Comparison of ENCODE assay signal across 19 cellular contexts in genomic region chr2:217219141-217219505, GRCh38.
A peak's percentile ranks its signal among the peaks of the same experiment; 100 is the strongest.
DNase-seq lines count a peak whose midpoint lies in the region; ATAC-seq, FAIRE-seq and TF ChIP-seq lines count a peak whose summit lies in the region.
"Had no signal": no experiment of that assay in that cellular context is flagged by ENCODE, and none has a peak within 500 bp of the region (broad histone marks: within the 10 kb centered on the region; RNA-seq: fewer than 3 reads in every experiment).

No MANE protein-coding gene starts in this region.

- peak overlapping the region in 1 of 2 donors; percentile 80 for H3K4me3 Mint-ChIP-seq in CD14-positive monocyte
- H3K4me3 Mint-ChIP-seq in activated T-helper 17 cell treated with anti-CD3 and anti-CD28 coated beads, Interleukin-2, amount 50 U/mL, for 72 hours: no peak overlapping the region

- H4K20me1 ChIP-seq in IMR-90 (ENCODE audit: insufficient read depth, low read length) (no peaks in the 10 kb centered on the region), GM12878 (ENCODE audit: control insufficient read depth, insufficient read depth) (no peaks in the 10 kb centered on the region)

- peak overlapping the region; percentile 52 for H2AFZ ChIP-seq in IMR-90 (replicated peaks; ENCODE audit: low read length, poor library complexity)
- no peak overlapping the region for H2AFZ ChIP-seq in GM12878 (ENCODE audit: control insufficient read depth, low read depth, low read length)

- H4K91ac ChIP-seq in IMR-90 (ENCODE audit: insufficient read depth, low read depth, low read length): peak overlapping the region; percentile 96

- BruUV-seq in IMR-90 (replicated peaks; lab: Mats Ljungman, UMichigan) (no TSS peak), GM12878 (replicated peaks; lab: Mats Ljungman, UMichigan) (no TSS peak)

- TF ChIP-seq CTCF in AG10803 (conservative IDR thresholded peaks at IDR 0.05; ENCODE audit: low read length) (no peak), CD14-positive monocyte (IDR thresholded peaks at IDR 0.05) (no peak), IMR-90 (conservative IDR thresholded peaks at IDR 0.05; ENCODE audit: low read depth, low read length) (no peak), GM12878 (IDR thresholded peaks at IDR 0.05 in 2 of 3, conservative IDR thresholded peaks at IDR 0.05 in 1 of 3; ENCODE audit: control insufficient read depth in 2 of 3, extremely low read depth in 1 of 3, insufficient read depth in 1 of 3, low read depth in 3 of 3, low read length in 3 of 3) (no peak)

- H2AK5ac ChIP-seq in IMR-90 (ENCODE audit: low read depth, low read length): peak overlapping the region; percentile 92

- TF ChIP-seq RAD21 in IMR-90 (IDR thresholded peaks at IDR 0.05; ENCODE audit: low read length) (no peak), GM12878 (IDR thresholded peaks at IDR 0.05; ENCODE audit: insufficient read depth, low read depth, low read length) (no peak)

- H3K4me1 ChIP-seq in IMR-90 (ENCODE audit: control insufficient read depth, insufficient read depth, low read length) (peaks cover 31% of the 10 kb centered on the region), GM12878 (ENCODE audit: control insufficient read depth, insufficient read depth, low read length) (peaks cover 59% of the 10 kb centered on the region)
- H3K4me1 ChIP-seq: Caco-2 had no signal

- peak overlapping the region; percentile 96 for H3K4ac ChIP-seq in IMR-90 (ENCODE audit: low read depth, low read length)

- DNase-seq in AG10803 (ENCODE audit: low read depth): peak; percentile 35
- DNase-seq in CD14-positive monocyte (ENCODE audit: low spot score): no peak
- DNase-seq in IMR-90: peak; percentile 28
- DNase-seq in GM12878 (ENCODE audit: low read depth, low spot score): no peak
- DNase-seq in A172 (ENCODE audit: low spot score): no peak
- DNase-seq in NK-92 (lab: John Stamatoyannopoulos, UW; ENCODE audit: unreplicated experiment): no peak
- no peak for DNase-seq in stimulated activated CD4-positive, alpha-beta T cell treated with anti-CD3 and anti-CD28 coated beads, Interleukin-4, amount 100 ng/mL, for 1 hour
- DNase-seq: Caco-2, DMS153, H7, NCI-H1694 treated with DMSO at 0.1 percent for 48 hours, NCI-H2107, NCI-H510A, NCI-H748 treated with DMSO at 0.1 percent for 48 hours, SHP77 had no signal

- RAD21 ChIA-PET in GM12878 (lab: Charles Lee; ENCODE audit: unreplicated experiment): no interaction called here

- CTCF ChIA-PET in IMR-90 (lab: Yijun Ruan, JAX) (interaction anchor here (0.8 to 1.3 kb wide), 4 partner anchors 13 to 494 kb away, joined by 3 read pairs; no protein-coding TSS in a partner anchor), GM12878 (lab: Yijun Ruan, JAX) (no interaction called here)

- H4K5ac ChIP-seq in IMR-90 (ENCODE audit: low read depth, low read length): peak overlapping the region; percentile 99

- H2BK120ac ChIP-seq in IMR-90 (ENCODE audit: low read depth, low read length): peak overlapping the region; percentile 100

- H3K18ac ChIP-seq in IMR-90 (ENCODE audit: low read depth, low read length): peak overlapping the region; percentile 99

- H3K79me2 ChIP-seq in GM12878 (ENCODE audit: control insufficient read depth, insufficient read depth, low read length): no peaks in the 10 kb centered on the region

- peak overlapping the region; percentile 94 for H2BK15ac ChIP-seq in IMR-90 (ENCODE audit: low read depth, low read length)

- H3K27ac Mint-ChIP-seq in CD14-positive monocyte: peak overlapping the region in 5 of 7 donors; percentile 25 to 69 (median 59)
- H3K27ac Mint-ChIP-seq in activated T-helper 17 cell treated with anti-CD3 and anti-CD28 coated beads, Interleukin-2, amount 50 U/mL, for 72 hours: no peak overlapping the region

- H3K9me3 ChIP-seq in IMR-90 (ENCODE audit: control insufficient read depth, insufficient read depth, low read length) (no peaks in the 10 kb centered on the region), GM12878 (replicated peaks; ENCODE audit: control insufficient read depth, insufficient read depth, low read length) (peaks cover 2% of the 10 kb centered on the region; the same call in 2 of the 3 replicates)
- H3K9me3 ChIP-seq: Caco-2 had no signal

- H3K27ac ChIP-seq in IMR-90 (ENCODE audit: insufficient read depth, low read length) (peak overlapping the region; percentile 54), GM12878 (ENCODE audit: control insufficient read depth, insufficient read depth) (peak overlapping the region; percentile 78)
- H3K27ac ChIP-seq: HL-60 had no signal

- H3K4me1 Mint-ChIP-seq in CD14-positive monocyte: peaks cover 69% of the 10 kb centered on the region
- peaks cover 12% of the 10 kb centered on the region for H3K4me1 Mint-ChIP-seq in activated T-helper 17 cell treated with anti-CD3 and anti-CD28 coated beads, Interleukin-2, amount 50 U/mL, for 72 hours

- H3K36me3 Mint-ChIP-seq in CD14-positive monocyte: peaks cover 12 to 21% of the 10 kb centered on the region in 2 donors
- no peaks in the 10 kb centered on the region for H3K36me3 Mint-ChIP-seq in activated T-helper 17 cell treated with anti-CD3 and anti-CD28 coated beads, Interleukin-2, amount 50 U/mL, for 72 hours (ENCODE audit: low read depth)
- H3K36me3 Mint-ChIP-seq: IgD-negative memory B cell had no signal

- H3K56ac ChIP-seq in IMR-90 (ENCODE audit: extremely low read depth, insufficient read depth, low read length): no peak overlapping the region; the same call in 1 of the 2 replicates

- no peak overlapping the region for H3K4me2 ChIP-seq in IMR-90 (ENCODE audit: low read depth, low read length)
- H3K4me2 ChIP-seq in GM12878 (ENCODE audit: control insufficient read depth, insufficient read depth): peak overlapping the region; percentile 36

- peaks cover 65 to 76% (median 67%) of the 10 kb centered on the region in 3 donors for H3K27me3 Mint-ChIP-seq in CD14-positive monocyte (ENCODE audit: low read depth in 3 of 3)
- H3K27me3 Mint-ChIP-seq in activated T-helper 17 cell treated with anti-CD3 and anti-CD28 coated beads, Interleukin-2, amount 50 U/mL, for 72 hours: peaks cover 5% of the 10 kb centered on the region

- ATAC-seq in IMR-90 (ENCODE audit: low read depth): no peak
- ATAC-seq in GM12878: no peak
- no peak for ATAC-seq in activated T-helper 17 cell treated with anti-CD3 and anti-CD28 coated beads, Interleukin-2, amount 50 U/mL, for 72 hours (replicated peaks)

- TF ChIP-seq POLR2A in IMR-90 (IDR thresholded peaks at IDR 0.05; ENCODE audit: low read depth, low read length) (no peak), GM12878 (IDR thresholded peaks at IDR 0.05; ENCODE audit: low read depth, low read length) (no peak)

- no peak overlapping the region for H2AK9ac ChIP-seq in IMR-90 (replicated peaks; ENCODE audit: low read depth, low read length, poor library complexity)

- H3K14ac ChIP-seq in IMR-90 (replicated peaks; ENCODE audit: low read depth, low read length): peak overlapping the region; percentile 56

- H3K36me3 ChIP-seq in IMR-90 (ENCODE audit: control insufficient read depth, insufficient read depth, low read length) (no peaks in the 10 kb centered on the region), GM12878 (ENCODE audit: control insufficient read depth in 2 of 2, insufficient read depth in 2 of 2, low read length in 1 of 2) (no peaks in the 10 kb centered on the region)

- WGBS in IMR-90 (ENCODE audit: extremely low coverage in 2 of 2, insufficient read length in 1 of 2), 2 experiments: no CpG with 5 or more reads among the region's 2 CpGs
- WGBS in GM12878 (ENCODE audit: insufficient coverage, insufficient replicate concordance, low lambda C conversion rate, missing lambda C conversion rate): 15% methylated on average over 2 of the region's 2 CpGs

- peak overlapping the region; percentile 99 for H2BK20ac ChIP-seq in IMR-90 (ENCODE audit: low read depth, low read length)

- dilution Hi-C loops in IMR-90 (cut with HindIII; ENCODE audit: low sequenced_read_pairs, unreplicated experiment): no loop called here

- no peak overlapping the region for H3K9ac ChIP-seq in IMR-90 (ENCODE audit: low read depth, low read length)
- H3K9ac ChIP-seq in GM12878 (ENCODE audit: control insufficient read depth, insufficient read depth, low read length): peak overlapping the region; percentile 9; the same call in 1 of the 2 replicates

- peak overlapping the region; percentile 41; the same call in 1 of the 2 replicates for H3K23ac ChIP-seq in IMR-90 (ENCODE audit: low read depth, low read length)

- peaks cover 18% of the 10 kb centered on the region for H3K9me1 ChIP-seq in IMR-90 (ENCODE audit: insufficient read depth, low read length)

- H3K4me3 ChIP-seq in AG10803 (ENCODE audit: low read length) (no peak overlapping the region), IMR-90 (ENCODE audit: insufficient read depth, low read depth, low read length) (no peak overlapping the region), GM12878 (no peak overlapping the region; the same call in 1 of the 2 replicates)

- POLR2A ChIA-PET in IMR-90 (lab: Charles Lee; ENCODE audit: unreplicated experiment): no interaction called here
- POLR2A ChIA-PET in GM12878 (lab: Charles Lee): no interaction called here

- no peak for TF ChIP-seq EP300 in GM12878 (IDR thresholded peaks at IDR 0.05; ENCODE audit: borderline replicate concordance in 1 of 2, control insufficient read depth in 1 of 2, low read depth in 2 of 2, low read length in 2 of 2)

- H4K8ac ChIP-seq in IMR-90 (ENCODE audit: low read depth in 2 of 2, low read length in 2 of 2): peak overlapping the region; percentile 93 to 98

- H3K9me3 Mint-ChIP-seq in CD14-positive monocyte: peaks cover 0 to 9% (median 4%) of the 10 kb centered on the region in 7 donors
- no peaks in the 10 kb centered on the region for H3K9me3 Mint-ChIP-seq in activated T-helper 17 cell treated with anti-CD3 and anti-CD28 coated beads, Interleukin-2, amount 50 U/mL, for 72 hours

- SMC1A ChIA-PET in GM12878 (lab: Charles Lee; ENCODE audit: uncharacterized antibody, unreplicated experiment): interaction anchor here (0.9 to 2.3 kb wide), 3 partner anchors 53 to 133 kb away, joined by 3 to 6 read pairs (median 4); no protein-coding TSS in a partner anchor

- FAIRE-seq in GM12878 (lab: Jason Lieb, UNC): no peak
- FAIRE-seq: HTR-8/SVneo had no signal

- in situ Hi-C loops in IMR-90 (cut with MboI; ENCODE audit: low sequenced_read_pairs) (no loop called here), GM12878 (cut with MboI) (no loop called here)

- no peaks in the 10 kb centered on the region for H3K27me3 ChIP-seq in IMR-90 (ENCODE audit: control insufficient read depth, insufficient read depth, low read length)
- no peaks in the 10 kb centered on the region for H3K27me3 ChIP-seq in GM12878 (replicated peaks in 1 of 2; ENCODE audit: control insufficient read depth in 2 of 2, insufficient read depth in 2 of 2, low read length in 1 of 2)

- intact Hi-C loops in CD14-positive monocyte (cut with micrococcal nuclease) (no loop called here), IMR-90 (cut with micrococcal nuclease) (no loop called here), GM12878 (cut with micrococcal nuclease; ENCODE audit: unreplicated experiment) (no loop called here)

- H3K79me1 ChIP-seq in IMR-90 (ENCODE audit: low read depth in 1 of 2, low read length in 2 of 2): peaks cover 2 to 12% of the 10 kb centered on the region in 2 experiments; a peak in 3 of 4 replicates

- peak overlapping the region; percentile 100 for H2BK5ac ChIP-seq in IMR-90 (ENCODE audit: low read depth, low read length, poor library complexity, severe bottlenecking)

TF ChIP-seq in IMR-90, 13 proteins besides CTCF, POLR2A, EP300 and RAD21 (continues in another document):
- no peak for TF ChIP-seq CHD1 (IDR thresholded peaks at IDR 0.05; ENCODE audit: low read depth, low read length)

Comparison
In these comparisons a context has a peak if more than half of its experiments do, and no peak if none do; other contexts are left out.
1. DNase-seq: peak in AG10803 (single experiment) and IMR-90 (single experiment); none in CD14-positive monocyte (single experiment), GM12878 (single experiment), A172 (single experiment), NK-92 (single experiment) and stimulated activated CD4-positive, alpha-beta T cell treated with anti-CD3 and anti-CD28 coated beads, Interleukin-4, amount 100 ng/mL, for 1 hour (single experiment).